1 cellular context compared by ENCODE assay signal in genomic region chr9:77177143-77177893, GRCh38.
TF ChIP-seq lines count a peak whose summit lies in the region.

Gene VPS13A, plus strand, starts transcription at chr9:77177534. Its CDS starts 171 bp downstream, at chr9:77177705.

TF ChIP-seq in GM12878, 131 proteins besides CTCF, POLR2A, EP300 and RAD21 (continued from another document):
- TF ChIP-seq, protein P1, sequence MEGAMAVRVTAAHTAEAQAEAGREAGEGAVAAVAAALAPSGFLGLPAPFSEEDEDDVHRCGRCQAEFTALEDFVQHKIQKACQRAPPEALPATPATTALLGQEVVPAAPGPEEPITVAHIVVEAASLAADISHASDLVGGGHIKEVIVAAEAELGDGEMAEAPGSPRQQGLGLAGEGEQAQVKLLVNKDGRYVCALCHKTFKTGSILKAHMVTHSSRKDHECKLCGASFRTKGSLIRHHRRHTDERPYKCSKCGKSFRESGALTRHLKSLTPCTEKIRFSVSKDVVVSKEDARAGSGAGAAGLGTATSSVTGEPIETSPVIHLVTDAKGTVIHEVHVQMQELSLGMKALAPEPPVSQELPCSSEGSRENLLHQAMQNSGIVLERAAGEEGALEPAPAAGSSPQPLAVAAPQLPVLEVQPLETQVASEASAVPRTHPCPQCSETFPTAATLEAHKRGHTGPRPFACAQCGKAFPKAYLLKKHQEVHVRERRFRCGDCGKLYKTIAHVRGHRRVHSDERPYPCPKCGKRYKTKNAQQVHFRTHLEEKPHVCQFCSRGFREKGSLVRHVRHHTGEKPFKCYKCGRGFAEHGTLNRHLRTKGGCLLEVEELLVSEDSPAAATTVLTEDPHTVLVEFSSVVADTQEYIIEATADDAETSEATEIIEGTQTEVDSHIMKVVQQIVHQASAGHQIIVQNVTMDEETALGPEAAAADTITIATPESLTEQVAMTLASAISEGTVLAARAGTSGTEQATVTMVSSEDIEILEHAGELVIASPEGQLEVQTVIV (IDR thresholded peaks at IDR 0.05; ENCODE audit: borderline replicate concordance, partially characterized antibody): no peak
- TF ChIP-seq EGR1 (IDR thresholded peaks at IDR 0.05; ENCODE audit: borderline replicate concordance in 1 of 2, low read depth in 2 of 2, low read length in 2 of 2): peak in 1 of 2 experiments; percentile 81; a peak in 2 of 3 replicates
- no peak for TF ChIP-seq IKZF2 (IDR thresholded peaks at IDR 0.05)
- TF ChIP-seq SREBF2 (IDR thresholded peaks at IDR 0.05; ENCODE audit: low read length): no peak
- TF ChIP-seq SIN3A (IDR thresholded peaks at IDR 0.05; ENCODE audit: low read depth, low read length): no peak; the same call in none of the 2 replicates
- no peak for TF ChIP-seq ETV6 (conservative IDR thresholded peaks at IDR 0.05 in 1 of 2, IDR thresholded peaks at IDR 0.05 in 1 of 2; ENCODE audit: borderline replicate concordance in 1 of 2, low read depth in 1 of 2)
TF ChIP-seq in GM12878: peak in this region for 25.
